ENCODE assay signal across 1 cellular context in the genomic region with DNA sequence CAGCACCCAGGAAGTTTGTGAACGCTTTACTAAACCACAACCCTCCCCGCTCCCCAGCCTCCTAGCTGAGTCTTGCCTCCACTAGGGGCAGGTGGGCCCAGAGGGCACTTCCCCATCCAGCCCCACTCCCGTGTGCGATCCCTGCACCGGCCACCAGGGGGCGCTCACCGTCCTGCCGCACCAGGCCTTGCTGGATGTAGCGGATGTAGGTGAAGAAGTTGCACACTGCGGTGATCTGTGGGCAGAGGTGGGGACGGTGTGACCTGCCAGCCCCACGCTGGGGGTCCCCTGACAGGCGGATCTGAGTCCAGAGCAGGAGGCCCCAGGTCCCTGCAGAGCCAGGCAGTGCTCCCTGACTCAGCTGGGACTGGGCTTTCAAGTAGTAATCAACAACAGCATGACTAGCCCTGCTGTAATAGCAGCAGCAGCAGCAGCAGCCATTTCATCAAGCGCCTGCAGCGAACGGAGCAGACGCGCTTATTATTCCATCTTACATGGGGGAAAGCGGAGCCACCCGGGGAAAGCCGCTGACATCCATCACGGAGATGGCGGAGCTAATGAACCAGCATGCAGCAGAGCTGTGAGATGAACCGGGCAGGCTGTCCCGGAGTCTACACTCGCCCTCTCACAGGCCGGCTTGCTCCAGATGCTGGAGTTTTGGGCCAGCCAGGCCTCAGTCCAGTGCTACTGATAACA.
A peak's percentile ranks its signal among the peaks of the same experiment; 100 is the strongest.
TF ChIP-seq lines count a peak whose summit lies in the region.

No MANE protein-coding gene starts in this region.

TF ChIP-seq in HEK293, 187 proteins besides CTCF, POLR2A, EP300 and RAD21 (continued from another document):
- TF ChIP-seq ZSCAN18 (tag by site-specific recombination; IDR thresholded peaks at IDR 0.05) (no peak), ZNF2 (tag by site-specific recombination; IDR thresholded peaks at IDR 0.05) (0 out of 2 replicates have a peak, but pooled peaks have one; percentile 33), GLI4 (tag by site-specific recombination; IDR thresholded peaks at IDR 0.05) (no peak), ZNF660 (tag by site-specific recombination; IDR thresholded peaks at IDR 0.05) (0 out of 2 replicates have a peak, but pooled peaks have one; percentile 20), GLIS1 (tag by site-specific recombination; IDR thresholded peaks at IDR 0.05) (peak; percentile 76), SP7 (tag by site-specific recombination; IDR thresholded peaks at IDR 0.05) (0 out of 2 replicates have a peak, but pooled peaks have one; percentile 12), OVOL3 (tag by site-specific recombination; IDR thresholded peaks at IDR 0.05) (no peak), ZNF654 (tag by site-specific recombination; IDR thresholded peaks at IDR 0.05; ENCODE audit: low read depth) (peak; percentile 50), ZFP69B (tag by site-specific recombination; IDR thresholded peaks at IDR 0.05) (peak; percentile 96)
- TF ChIP-seq, protein P1, sequence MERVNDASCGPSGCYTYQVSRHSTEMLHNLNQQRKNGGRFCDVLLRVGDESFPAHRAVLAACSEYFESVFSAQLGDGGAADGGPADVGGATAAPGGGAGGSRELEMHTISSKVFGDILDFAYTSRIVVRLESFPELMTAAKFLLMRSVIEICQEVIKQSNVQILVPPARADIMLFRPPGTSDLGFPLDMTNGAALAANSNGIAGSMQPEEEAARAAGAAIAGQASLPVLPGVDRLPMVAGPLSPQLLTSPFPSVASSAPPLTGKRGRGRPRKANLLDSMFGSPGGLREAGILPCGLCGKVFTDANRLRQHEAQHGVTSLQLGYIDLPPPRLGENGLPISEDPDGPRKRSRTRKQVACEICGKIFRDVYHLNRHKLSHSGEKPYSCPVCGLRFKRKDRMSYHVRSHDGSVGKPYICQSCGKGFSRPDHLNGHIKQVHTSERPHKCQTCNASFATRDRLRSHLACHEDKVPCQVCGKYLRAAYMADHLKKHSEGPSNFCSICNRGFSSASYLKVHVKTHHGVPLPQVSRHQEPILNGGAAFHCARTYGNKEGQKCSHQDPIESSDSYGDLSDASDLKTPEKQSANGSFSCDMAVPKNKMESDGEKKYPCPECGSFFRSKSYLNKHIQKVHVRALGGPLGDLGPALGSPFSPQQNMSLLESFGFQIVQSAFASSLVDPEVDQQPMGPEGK (tag by site-specific recombination; IDR thresholded peaks at IDR 0.05) = peak; percentile 43; the same call in 1 of the 2 replicates
